In genomic region chr1:214664656-214665433, GRCh38 we compare ENCODE assay signal across 26 cellular contexts.
"Had no signal": no experiment of that assay in that cellular context is flagged by ENCODE, and none has a peak within 500 bp of the region (broad histone marks: within the 10 kb centered on the region; RNA-seq: fewer than 3 reads in every experiment).

No MANE protein-coding gene starts in this region.

- H3K36me3 ChIP-seq: brain microvascular endothelial cell, cardiac muscle cell had no signal

- H3K4me1 Mint-ChIP-seq: activated CD4-positive, alpha-beta T cell treated with anti-CD3 and anti-CD28 coated beads, Interleukin-2, amount 10 ng/mL, durations not matched to agents 7 days and 5 days had no signal

- H3K27me3 ChIP-seq: brain microvascular endothelial cell, cardiac muscle cell, MG63 had no signal

- H3K9me3 ChIP-seq: MG63 had no signal

- ATAC-seq: activated T-cell treated with anti-CD3 and anti-CD28 coated beads, Interleukin-2, amount 50 U/mL, for 4 hours; T-cell had no signal

- H3K9me3 Mint-ChIP-seq: activated CD4-positive, alpha-beta memory T cell treated with anti-CD3 and anti-CD28 coated beads for 36 hours; activated CD4-positive, alpha-beta T cell treated with anti-CD3 and anti-CD28 coated beads, Interleukin-2, amount 10 ng/mL, durations not matched to agents 7 days and 5 days; activated naive CD4-positive, alpha-beta T cell treated with anti-CD3 and anti-CD28 coated beads, Interleukin-2, amount 10 ng/mL, durations not matched to agents 7 days and 5 days; activated naive CD8-positive, alpha-beta T cell treated with anti-CD3 and anti-CD28 coated beads for 36 hours; activated T-cell treated with anti-CD3 and anti-CD28 coated beads, Interleukin-2, amount 50 U/mL, for 4 hours; activated T-helper 2 cell treated with anti-CD3 and anti-CD28 coated beads, Interferon-gamma antibody, Interleukin-2, Interleukin-4, amounts not matched to agents 10 μg/mL and 5 μg/mL and 100 μg/mL, durations not matched to agents 14 hours and 24 hours and 36 hours; T-cell had no signal

- H3K4me3 Mint-ChIP-seq: activated CD4-positive, alpha-beta memory T cell treated with anti-CD3 and anti-CD28 coated beads for 36 hours; activated CD4-positive, alpha-beta T cell treated with anti-CD3 and anti-CD28 coated beads, Interleukin-2, amount 10 ng/mL, durations not matched to agents 7 days and 5 days; activated naive CD4-positive, alpha-beta T cell treated with anti-CD3 and anti-CD28 coated beads, Interleukin-2, amount 10 ng/mL, durations not matched to agents 7 days and 5 days; activated naive CD8-positive, alpha-beta T cell treated with anti-CD3 and anti-CD28 coated beads for 36 hours; activated T-cell treated with anti-CD3 and anti-CD28 coated beads, Interleukin-2, amount 50 U/mL, for 4 hours; T-cell had no signal

- H3K4me3 ChIP-seq: cardiac muscle cell, MG63, SK-N-MC had no signal

- H3K27ac ChIP-seq: brain microvascular endothelial cell, cardiac muscle cell, SK-N-MC had no signal

- H3K27ac Mint-ChIP-seq: activated CD4-positive, alpha-beta memory T cell treated with anti-CD3 and anti-CD28 coated beads for 36 hours; activated CD4-positive, alpha-beta T cell treated with anti-CD3 and anti-CD28 coated beads, Interleukin-2, amount 10 ng/mL, durations not matched to agents 7 days and 5 days; activated naive CD4-positive, alpha-beta T cell treated with anti-CD3 and anti-CD28 coated beads, Interleukin-2, amount 10 ng/mL, durations not matched to agents 7 days and 5 days; activated naive CD8-positive, alpha-beta T cell treated with anti-CD3 and anti-CD28 coated beads for 36 hours; activated T-helper 2 cell treated with anti-CD3 and anti-CD28 coated beads, Interferon-gamma antibody, Interleukin-2, Interleukin-4, amounts not matched to agents 10 μg/mL and 5 μg/mL and 100 μg/mL, durations not matched to agents 14 hours and 24 hours and 36 hours; T-cell had no signal

- H3K27me3 Mint-ChIP-seq: activated CD4-positive, alpha-beta memory T cell treated with anti-CD3 and anti-CD28 coated beads for 36 hours; activated CD4-positive, alpha-beta T cell treated with anti-CD3 and anti-CD28 coated beads, Interleukin-2, amount 10 ng/mL, durations not matched to agents 7 days and 5 days; activated naive CD4-positive, alpha-beta T cell treated with anti-CD3 and anti-CD28 coated beads, Interleukin-2, amount 10 ng/mL, durations not matched to agents 7 days and 5 days; activated naive CD8-positive, alpha-beta T cell treated with anti-CD3 and anti-CD28 coated beads for 36 hours; T-cell had no signal

- DNase-seq: activated CD4-positive, alpha-beta memory T cell treated with anti-CD3 and anti-CD28 coated beads for 36 hours; activated CD4-positive, alpha-beta T cell treated with anti-CD3 and anti-CD28 coated beads, Interleukin-2, amount 10 ng/mL, durations not matched to agents 7 days and 5 days; activated CD4-positive, CD25-positive, alpha-beta regulatory T cell; activated CD8-positive, alpha-beta memory T cell treated with anti-CD3 and anti-CD28 coated beads for 24 hours; activated gamma-delta T cell treated with Interleukin-2 at 50 U/mL for 16 hours; activated naive CD4-positive, alpha-beta T cell treated with anti-CD3 and anti-CD28 coated beads, Interleukin-2, amount 10 ng/mL, durations not matched to agents 7 days and 5 days; activated naive CD8-positive, alpha-beta T cell treated with anti-CD3 and anti-CD28 coated beads for 36 hours; activated T-cell treated with anti-CD3 and anti-CD28 coated beads, Interleukin-2, amount 50 U/mL, for 4 hours; aorta; MG63; MV-4-11; NCI-H1092 treated with DMSO at 0.1 percent for 48 hours; NCI-H1417 treated with DMSO at 0.1 percent for 48 hours; NCI-H1694; NCI-H2029; NCI-H345; NCI-H510A; NCI-H526 treated with DMSO at 0.1 percent for 48 hours; NCI-H82; T-cell; T-helper 2 cell; T1000 had no signal
